9 cellular contexts compared by ENCODE assay signal in genomic region chr20:50338479-50339195, GRCh38.
DNase-seq lines count a peak whose midpoint lies in the region; ATAC-seq and TF ChIP-seq lines count a peak whose summit lies in the region.
"Had no signal": no experiment of that assay in that cellular context is flagged by ENCODE, and none has a peak within 500 bp of the region (broad histone marks: within the 10 kb centered on the region; RNA-seq: fewer than 3 reads in every experiment).

No MANE protein-coding gene starts in this region.

- intact Hi-C loops in Right ventricle myocardium inferior (cut with DNase I) = no loop called here

- peak overlapping the region; percentile 77 to 78 for H3K4me3 Mint-ChIP-seq in effector memory CD8-positive, alpha-beta T cell

- DNase-seq in cardiac muscle cell (ENCODE audit: low read depth in 1 of 2, low spot score in 1 of 2) = peak; percentile 37 to 55
- DNase-seq in Right ventricle myocardium inferior (ENCODE audit: missing footprints) = no peak
- peak; percentile 95 for DNase-seq in SKM-1 treated with dmso at 0.1 percent for 144 hours (lab: John Stamatoyannopoulos, UW; ENCODE audit: unreplicated experiment)
- DNase-seq in effector memory CD8-positive, alpha-beta T cell = peak; percentile 15 to 47 (median 18)
- peak; percentile 66 for DNase-seq in renal cortical epithelial cell (ENCODE audit: low read depth)
- DNase-seq in HK-2 (ENCODE audit: unreplicated experiment) = no peak
- DNase-seq in NCI-H2196 (lab: John Stamatoyannopoulos, UW; ENCODE audit: unreplicated experiment) = no peak

- H3K4me3 ChIP-seq in cardiac muscle cell = no peak overlapping the region

- TF ChIP-seq CTCF in cardiac muscle cell (IDR thresholded peaks at IDR 0.05; ENCODE audit: low read depth, low read length) = no peak

- H3K27ac ChIP-seq in cardiac muscle cell = peak overlapping the region; percentile 63
- H3K27ac ChIP-seq: epithelial cell of prostate had no signal

- no peaks in the 10 kb centered on the region for H3K9me3 Mint-ChIP-seq in effector memory CD8-positive, alpha-beta T cell

- no peaks in the 10 kb centered on the region for H3K27me3 ChIP-seq in cardiac muscle cell

- no peaks in the 10 kb centered on the region for H3K36me3 ChIP-seq in cardiac muscle cell

- peaks cover 12% of the 10 kb centered on the region for H3K4me1 ChIP-seq in cardiac muscle cell (ENCODE audit: low read depth)

- peaks cover 27 to 31% of the 10 kb centered on the region in 2 donors for H3K4me1 Mint-ChIP-seq in effector memory CD8-positive, alpha-beta T cell (ENCODE audit: low read depth in 2 of 2)

- H3K36me3 Mint-ChIP-seq in effector memory CD8-positive, alpha-beta T cell (ENCODE audit: insufficient read depth) = no peaks in the 10 kb centered on the region

- no peaks in the 10 kb centered on the region for H3K9me3 ChIP-seq in cardiac muscle cell (ENCODE audit: low read depth)

- ATAC-seq in Right ventricle myocardium inferior (no peak), HG03097 (IDR thresholded peaks at IDR 0.05; ENCODE audit: low FRiP score, unreplicated experiment) (peak; percentile 67)
- peak; percentile 76 for ATAC-seq in effector memory CD8-positive, alpha-beta T cell (replicated peaks)

- peak overlapping the region; percentile 89 to 92 for H3K27ac Mint-ChIP-seq in effector memory CD8-positive, alpha-beta T cell

- no peaks in the 10 kb centered on the region for H3K27me3 Mint-ChIP-seq in effector memory CD8-positive, alpha-beta T cell

Comparison
In these comparisons a context has a peak if more than half of its experiments do, and no peak if none do; other contexts are left out.
1. DNase-seq: peak in cardiac muscle cell (2 of 2), SKM-1 treated with dmso at 0.1 percent for 144 hours (single experiment), effector memory CD8-positive, alpha-beta T cell (3 of 3) and renal cortical epithelial cell (single experiment); none in Right ventricle myocardium inferior (single experiment), HK-2 (single experiment) and NCI-H2196 (single experiment).